32 cellular contexts compared by ENCODE assay signal in genomic region chr15:89641053-89641452, GRCh38. TPM values are rescaled to one million over a fixed set of nuclear protein-coding genes. Genes with fewer than 3 reads are reported as not detected.
"Had no signal": no experiment of that assay in that cellular context is flagged by ENCODE, and none has a peak within 500 bp of the region (broad histone marks: within the 10 kb centered on the region; RNA-seq: fewer than 3 reads in every experiment).

No MANE protein-coding gene starts in this region.

- H3K9me3 Mint-ChIP-seq: activated B cell treated with CpG ODN at 0.5 μM for 24 hours; activated CD4-positive, alpha-beta memory T cell treated with anti-CD3 and anti-CD28 coated beads for 36 hours; activated CD4-positive, alpha-beta T cell treated with anti-CD3 and anti-CD28 coated beads, Interleukin-2, amount 10 ng/mL, durations not matched to agents 24 days and 14 days; activated T-cell treated with anti-CD3 and anti-CD28 coated beads, Interleukin-2, amount 50 U/mL, for 72 hours; central memory CD8-positive, alpha-beta T cell; T-helper 2 cell treated with Interferon-gamma antibody and Interleukin-4, amounts not matched to agents 5 μg/mL and 100 μg/mL, for 36 hours had no signal

- FAIRE-seq: astrocyte, bronchial epithelial cell had no signal

- ATAC-seq: activated CD4-positive, CD25-positive, alpha-beta regulatory T cell treated with anti-CD3 and anti-CD28 coated beads, Interleukin-2, amount 50 U/mL, for 24 hours; activated CD8-positive, alpha-beta T cell treated with anti-CD3 and anti-CD28 coated beads, Interleukin-2, amount 10 ng/mL, durations not matched to agents 7 days and 5 days; foreskin keratinocyte; gastrocnemius medialis; T-helper 17 cell had no signal

- H3K4me3 Mint-ChIP-seq: activated B cell treated with CpG ODN at 0.5 μM for 24 hours; activated CD4-positive, alpha-beta memory T cell treated with anti-CD3 and anti-CD28 coated beads for 36 hours; activated CD4-positive, alpha-beta T cell treated with anti-CD3 and anti-CD28 coated beads, Interleukin-2, amount 10 ng/mL, durations not matched to agents 24 days and 14 days; activated CD8-positive, alpha-beta T cell treated with anti-CD3 and anti-CD28 coated beads, Interleukin-2, amount 10 ng/mL, durations not matched to agents 7 days and 5 days; activated naive CD8-positive, alpha-beta T cell; activated T-cell treated with anti-CD3 and anti-CD28 coated beads, Interleukin-2, amount 50 U/mL, for 72 hours; central memory CD8-positive, alpha-beta T cell; dendritic cell treated with granulocyte-macrophage colony-stimulating factor and Interleukin-4, amounts not matched to agents 40 ng/mL and 50 ng/mL, for 4 days; endodermal cell; T-helper 17 cell; T-helper 2 cell treated with Interferon-gamma antibody and Interleukin-4, amounts not matched to agents 5 μg/mL and 100 μg/mL, for 36 hours had no signal

- H3K36me3 Mint-ChIP-seq: activated CD4-positive, alpha-beta memory T cell treated with anti-CD3 and anti-CD28 coated beads for 36 hours; activated naive CD8-positive, alpha-beta T cell had no signal

- H3K27ac Mint-ChIP-seq: activated B cell treated with CpG ODN at 0.5 μM for 24 hours; activated CD4-positive, alpha-beta memory T cell treated with anti-CD3 and anti-CD28 coated beads for 36 hours; activated CD4-positive, alpha-beta T cell treated with anti-CD3 and anti-CD28 coated beads, Interleukin-2, amount 10 ng/mL, durations not matched to agents 24 days and 14 days; activated CD8-positive, alpha-beta T cell treated with anti-CD3 and anti-CD28 coated beads, Interleukin-2, amount 10 ng/mL, durations not matched to agents 7 days and 5 days; activated naive CD8-positive, alpha-beta T cell; activated T-cell treated with anti-CD3 and anti-CD28 coated beads, Interleukin-2, amount 50 U/mL, for 72 hours; dendritic cell treated with granulocyte-macrophage colony-stimulating factor and Interleukin-4, amounts not matched to agents 40 ng/mL and 50 ng/mL, for 4 days; endodermal cell; T-helper 17 cell; T-helper 2 cell treated with Interferon-gamma antibody and Interleukin-4, amounts not matched to agents 5 μg/mL and 100 μg/mL, for 36 hours had no signal

- H3K4me3 ChIP-seq: coronary artery, dorsolateral prefrontal cortex, esophagus muscularis mucosa, gastrocnemius medialis had no signal

- H3K9me3 ChIP-seq: esophagus muscularis mucosa, gastrocnemius medialis had no signal

- H3K4me1 ChIP-seq: esophagus muscularis mucosa, foreskin keratinocyte, gastrocnemius medialis had no signal

- H3K27me3 Mint-ChIP-seq: activated B cell treated with CpG ODN at 0.5 μM for 24 hours; activated CD4-positive, alpha-beta memory T cell treated with anti-CD3 and anti-CD28 coated beads for 36 hours; activated CD4-positive, alpha-beta T cell treated with anti-CD3 and anti-CD28 coated beads, Interleukin-2, amount 10 ng/mL, durations not matched to agents 24 days and 14 days; activated naive CD8-positive, alpha-beta T cell; central memory CD8-positive, alpha-beta T cell; dendritic cell treated with granulocyte-macrophage colony-stimulating factor and Interleukin-4, amounts not matched to agents 40 ng/mL and 50 ng/mL, for 4 days had no signal

- H3K27ac ChIP-seq: brain microvascular endothelial cell, coronary artery, dorsolateral prefrontal cortex, esophagus muscularis mucosa, foreskin keratinocyte, gastrocnemius medialis, WERI-Rb-1 had no signal

- H3K4me1 Mint-ChIP-seq: activated B cell treated with CpG ODN at 0.5 μM for 24 hours; activated CD4-positive, alpha-beta T cell treated with anti-CD3 and anti-CD28 coated beads, Interleukin-2, amount 10 ng/mL, durations not matched to agents 24 days and 14 days; central memory CD8-positive, alpha-beta T cell; endodermal cell had no signal

- H3K36me3 ChIP-seq: gastrocnemius medialis had no signal

- H3K27me3 ChIP-seq: brain microvascular endothelial cell, dorsolateral prefrontal cortex, esophagus muscularis mucosa, foreskin keratinocyte, gastrocnemius medialis had no signal

- DNase-seq: activated B cell treated with CpG ODN at 0.5 μM for 24 hours; activated CD4-positive, alpha-beta memory T cell treated with anti-CD3 and anti-CD28 coated beads for 36 hours; activated CD4-positive, alpha-beta T cell treated with anti-CD3 and anti-CD28 coated beads, Interleukin-2, amount 10 ng/mL, durations not matched to agents 24 days and 14 days; activated CD8-positive, alpha-beta T cell treated with anti-CD3 and anti-CD28 coated beads, Interleukin-2, amount 10 ng/mL, durations not matched to agents 7 days and 5 days; activated gamma-delta T cell treated with Interleukin-2 at 50 U/mL for 16 hours; activated naive CD4-positive, alpha-beta T cell treated with anti-CD3 and anti-CD28 coated beads, Interleukin-2, amount 50 U/mL, for 16 hours; activated naive CD4-positive, alpha-beta T cell treated with Interleukin-2 at 50 U/mL for 16 hours; activated T-cell treated with anti-CD3 and anti-CD28 coated beads, Interleukin-2, amount 50 U/mL, for 72 hours; amniotic stem cell; anterior cingulate cortex; brain microvascular endothelial cell; dorsolateral prefrontal cortex; effector memory CD4-positive, alpha-beta T cell; endodermal cell; foreskin keratinocyte; gastrocnemius medialis; glutamatergic neuron; T-helper 1 cell; T-helper 17 cell; T1000; WERI-Rb-1 had no signal

RNA-seq across cellular contexts. Expression of gene PLIN1, which starts 38.1 kb away (rescaled TPM):
- total RNA-seq: activated CD8-positive, alpha-beta T cell treated with anti-CD3 and anti-CD28 coated beads, Interleukin-2, amount 10 ng/mL, durations not matched to agents 7 days and 5 days had no signal

RNA-seq across cellular contexts. Expression of gene WDR93, which starts 49.6 kb away (rescaled TPM):
- total RNA-seq: activated CD4-positive, alpha-beta memory T cell treated with anti-CD3 and anti-CD28 coated beads for 36 hours; activated CD4-positive, alpha-beta T cell treated with anti-CD3 and anti-CD28 coated beads, Interleukin-2, amount 10 ng/mL, durations not matched to agents 24 days and 14 days; activated CD8-positive, alpha-beta T cell treated with anti-CD3 and anti-CD28 coated beads, Interleukin-2, amount 10 ng/mL, durations not matched to agents 7 days and 5 days; astrocyte; bronchial epithelial cell; cardiac septum; epithelial cell of proximal tubule; foreskin keratinocyte; gastrocnemius medialis had no signal
- polyA plus RNA-seq: foreskin keratinocyte had no signal
